1 cellular context compared by ENCODE assay signal in genomic region chr3:125378762-125379161, GRCh38.
TF ChIP-seq lines count a peak whose summit lies in the region.

No MANE protein-coding gene starts in this region.

TF ChIP-seq in HepG2, 621 proteins besides CTCF, POLR2A, EP300 and RAD21 (continued from another document):
- no peak for TF ChIP-seq CHD2 (IDR thresholded peaks at IDR 0.05; ENCODE audit: low read depth, low read length)
- no peak for TF ChIP-seq ZNF770 (CRISPR knock-in tag; IDR thresholded peaks at IDR 0.05)
- no peak for TF ChIP-seq DNMT1 (CRISPR knock-in tag; IDR thresholded peaks at IDR 0.05)
- no peak for TF ChIP-seq GPN1 (CRISPR knock-in tag; IDR thresholded peaks at IDR 0.05; ENCODE audit: borderline replicate concordance)
- TF ChIP-seq JUNB (CRISPR knock-in tag; IDR thresholded peaks at IDR 0.05; ENCODE audit: borderline replicate concordance), result no peak
- TF ChIP-seq TGIF2 (CRISPR knock-in tag; IDR thresholded peaks at IDR 0.05), result no peak
- TF ChIP-seq ASH2L (IDR thresholded peaks at IDR 0.05; ENCODE audit: insufficient read length, low read depth, low read length), result peak; percentile 37
- TF ChIP-seq CENPT (CRISPR knock-in tag; IDR thresholded peaks at IDR 0.05; ENCODE audit: low read depth), result no peak
- TF ChIP-seq ZNF512B (CRISPR knock-in tag; IDR thresholded peaks at IDR 0.05; ENCODE audit: borderline replicate concordance), result no peak
- no peak for TF ChIP-seq PLSCR1 (CRISPR knock-in tag; IDR thresholded peaks at IDR 0.05; ENCODE audit: borderline replicate concordance)
- TF ChIP-seq TIGD3 (CRISPR knock-in tag; IDR thresholded peaks at IDR 0.05; ENCODE audit: borderline replicate concordance), result no peak
- TF ChIP-seq PAXIP1 (CRISPR knock-in tag; conservative IDR thresholded peaks at IDR 0.05), result peak; percentile 56; the same call in 1 of the 2 replicates
- no peak for TF ChIP-seq IKZF5 (CRISPR knock-in tag; IDR thresholded peaks at IDR 0.05)
- no peak for TF ChIP-seq THYN1 (CRISPR knock-in tag; IDR thresholded peaks at IDR 0.05; ENCODE audit: borderline replicate concordance, low read depth)
- TF ChIP-seq ZMYM3 (CRISPR knock-in tag; IDR thresholded peaks at IDR 0.05), result no peak
- TF ChIP-seq GZF1 (CRISPR knock-in tag; IDR thresholded peaks at IDR 0.05), result no peak
- no peak for TF ChIP-seq PTBP1 (IDR thresholded peaks at IDR 0.05; ENCODE audit: low read depth, low read length, poor library complexity, severe bottlenecking)
- TF ChIP-seq ZKSCAN8 (CRISPR knock-in tag; IDR thresholded peaks at IDR 0.05; ENCODE audit: borderline replicate concordance), result no peak
- TF ChIP-seq ZNF607 (CRISPR knock-in tag; IDR thresholded peaks at IDR 0.05; ENCODE audit: borderline replicate concordance), result no peak
- no peak for TF ChIP-seq RNF2 (conservative IDR thresholded peaks at IDR 0.05; ENCODE audit: low read depth)
- no peak for TF ChIP-seq ZFP36 (IDR thresholded peaks at IDR 0.05; ENCODE audit: borderline replicate concordance, low read depth, low read length, partially characterized antibody)
- no peak for TF ChIP-seq AKNA (CRISPR knock-in tag; IDR thresholded peaks at IDR 0.05; ENCODE audit: borderline replicate concordance)
- no peak for TF ChIP-seq ZC3H13 (CRISPR knock-in tag; IDR thresholded peaks at IDR 0.05)
- TF ChIP-seq CENPBD1 (CRISPR knock-in tag; IDR thresholded peaks at IDR 0.05; ENCODE audit: borderline replicate concordance, low read depth), result no peak
- TF ChIP-seq PAWR (CRISPR knock-in tag; IDR thresholded peaks at IDR 0.05; ENCODE audit: borderline replicate concordance), result no peak
- no peak for TF ChIP-seq ZNF281 (CRISPR knock-in tag; IDR thresholded peaks at IDR 0.05; ENCODE audit: borderline replicate concordance)
- TF ChIP-seq TMF1 (CRISPR knock-in tag; IDR thresholded peaks at IDR 0.05; ENCODE audit: low read depth), result no peak
- TF ChIP-seq CREB1 (IDR thresholded peaks at IDR 0.05), result no peak
- TF ChIP-seq CREB1 (CRISPR knock-in tag; IDR thresholded peaks at IDR 0.05), result peak; percentile 3; the same call in 1 of the 2 replicates
- no peak for TF ChIP-seq ZNF576 (CRISPR knock-in tag; IDR thresholded peaks at IDR 0.05)
- no peak for TF ChIP-seq KDM5A (IDR thresholded peaks at IDR 0.05; ENCODE audit: borderline replicate concordance, low read length)
- no peak for TF ChIP-seq MYNN (CRISPR knock-in tag; IDR thresholded peaks at IDR 0.05; ENCODE audit: low read depth)
- no peak for TF ChIP-seq ZNF749 (CRISPR knock-in tag; IDR thresholded peaks at IDR 0.05; ENCODE audit: borderline replicate concordance)
